ENCODE assay signal across 25 cellular contexts in genomic region chr11:28461338-28461737, GRCh38.
A peak's percentile ranks its signal among the peaks of the same experiment; 100 is the strongest.
DNase-seq lines count a peak whose midpoint lies in the region; ATAC-seq and TF ChIP-seq lines count a peak whose summit lies in the region.
"Had no signal": no experiment of that assay in that cellular context is flagged by ENCODE, and none has a peak within 500 bp of the region (broad histone marks: within the 10 kb centered on the region; RNA-seq: fewer than 3 reads in every experiment).

No MANE protein-coding gene starts in this region.

- no peaks in the 10 kb centered on the region for H3K27me3 ChIP-seq in gastroesophageal sphincter
- H3K27me3 ChIP-seq: body of pancreas, gastrocnemius medialis, suprapubic skin had no signal

- H3K4me1 ChIP-seq in gastroesophageal sphincter = no peaks in the 10 kb centered on the region
- H3K4me1 ChIP-seq: body of pancreas, gastrocnemius medialis, lower lobe of right lung, prostate gland, suprapubic skin had no signal

- peak overlapping the region; percentile 2; the same call in 1 of the 2 replicates for H3K4me3 Mint-ChIP-seq in HFFc6
- H3K4me3 Mint-ChIP-seq in progenitor cell of endocrine pancreas (ENCODE audit: low read depth) = no peak overlapping the region
- H3K4me3 Mint-ChIP-seq: activated naive CD8-positive, alpha-beta T cell; CD4-positive, alpha-beta T cell; neural crest cell had no signal

- H3K4me1 Mint-ChIP-seq in HFFc6 (ENCODE audit: low read depth) = peaks cover 59% of the 10 kb centered on the region
- H3K4me1 Mint-ChIP-seq in progenitor cell of endocrine pancreas (ENCODE audit: low read depth) = no peaks in the 10 kb centered on the region
- H3K4me1 Mint-ChIP-seq: neural crest cell had no signal

- 38 to 46% methylated on average over 1 of the region's 1 CpG for WGBS in gastroesophageal sphincter (ENCODE audit: low coverage in 1 of 2), 2 donors

- TF ChIP-seq CTCF in AG09309 (IDR thresholded peaks at IDR 0.05; ENCODE audit: control insufficient read depth, insufficient read depth, low read depth, low read length, missing control alignments) (no peak), HFFc6 (IDR thresholded peaks at IDR 0.05) (no peak), choroid plexus epithelial cell (conservative IDR thresholded peaks at IDR 0.05; ENCODE audit: low read depth, low read length) (no peak), gastroesophageal sphincter (IDR thresholded peaks at IDR 0.05) (no peak), RWPE1 (conservative IDR thresholded peaks at IDR 0.05; ENCODE audit: low read depth) (no peak), progenitor cell of endocrine pancreas (IDR thresholded peaks at IDR 0.05; ENCODE audit: unreplicated experiment) (no peak)

- peak; percentile 41 for ATAC-seq in gastroesophageal sphincter
- ATAC-seq in GM19452 (IDR thresholded peaks at IDR 0.05; ENCODE audit: unreplicated experiment) = no peak
- ATAC-seq: body of pancreas, gastrocnemius medialis, lower lobe of right lung, SK-N-SH treated with all-trans-retinoic acid at 6 μM for 48 hours had no signal

- POLR2A ChIA-PET in RWPE1 (lab: Yijun Ruan, JAX; ENCODE audit: low non-redundant PET) = no interaction called here

- H3K27me3 Mint-ChIP-seq in HFFc6 (ENCODE audit: insufficient read depth) (no peaks in the 10 kb centered on the region; the same call in 1 of the 2 replicates), progenitor cell of endocrine pancreas (no peaks in the 10 kb centered on the region)
- H3K27me3 Mint-ChIP-seq: activated naive CD8-positive, alpha-beta T cell; CD4-positive, alpha-beta T cell had no signal

- H3K9me3 Mint-ChIP-seq in HFFc6 (no peaks in the 10 kb centered on the region), progenitor cell of endocrine pancreas (ENCODE audit: low read depth) (peaks cover 3% of the 10 kb centered on the region)
- H3K9me3 Mint-ChIP-seq: activated T-helper 2 cell treated with anti-CD3 and anti-CD28 coated beads, Interferon-gamma antibody, Interleukin-2, Interleukin-4, amounts not matched to agents 10 μg/mL and 5 μg/mL and 100 μg/mL, durations not matched to agents 14 hours and 24 hours and 36 hours had no signal

- no peak for TF ChIP-seq POLR2A in gastroesophageal sphincter (IDR thresholded peaks at IDR 0.05)

- H3K36me3 Mint-ChIP-seq in HFFc6 (ENCODE audit: low read depth) (no peaks in the 10 kb centered on the region; the same call in 1 of the 2 replicates), progenitor cell of endocrine pancreas (ENCODE audit: insufficient read depth) (no peaks in the 10 kb centered on the region)
- H3K36me3 Mint-ChIP-seq: activated naive CD8-positive, alpha-beta T cell had no signal

- TF ChIP-seq EP300 in gastroesophageal sphincter (IDR thresholded peaks at IDR 0.05) = no peak

- H3K27ac Mint-ChIP-seq in HFFc6 (peak overlapping the region; percentile 2; the same call in 1 of the 2 replicates), progenitor cell of endocrine pancreas (no peak overlapping the region)
- H3K27ac Mint-ChIP-seq: activated naive CD8-positive, alpha-beta T cell; activated T-helper 2 cell treated with anti-CD3 and anti-CD28 coated beads, Interferon-gamma antibody, Interleukin-2, Interleukin-4, amounts not matched to agents 10 μg/mL and 5 μg/mL and 100 μg/mL, durations not matched to agents 14 hours and 24 hours and 36 hours; CD4-positive, alpha-beta T cell had no signal

- H3K9me3 ChIP-seq in gastroesophageal sphincter = no peaks in the 10 kb centered on the region
- H3K9me3 ChIP-seq: body of pancreas, gastrocnemius medialis, prostate gland, suprapubic skin had no signal

- H3K36me3 ChIP-seq in gastroesophageal sphincter = no peaks in the 10 kb centered on the region
- H3K36me3 ChIP-seq: gastrocnemius medialis, lower lobe of right lung, prostate gland, suprapubic skin had no signal

- CTCF ChIA-PET in RWPE1 (lab: Yijun Ruan, JAX) = no interaction called here

- DNase-seq in AG09309 (ENCODE audit: low read depth) = peak; percentile 41
- peak; percentile 36 for DNase-seq in HFFc6
- DNase-seq in choroid plexus epithelial cell (ENCODE audit: low read depth) = peak; percentile 54
- no peak for DNase-seq in RWPE1 (ENCODE audit: low spot score)
- DNase-seq in progenitor cell of endocrine pancreas (ENCODE audit: low spot score, unreplicated experiment) = no peak
- no peak for DNase-seq in HT-29 (ENCODE audit: low spot score)
- DNase-seq: body of pancreas; CD4-positive, alpha-beta T cell; DMS 273 treated with DMSO at 0.1 percent for 48 hours; gastrocnemius medialis; lower lobe of right lung; NCI-H1105 treated with DMSO at 0.1 percent for 48 hours; NCI-H2081 treated with DMSO at 0.1 percent for 48 hours; NCI-H524; stimulated activated CD4-positive, alpha-beta T cell treated with anti-CD3 and anti-CD28 coated beads, Interleukin-1b, Interleukin-23, amount 100 ng/mL, for 48 hours had no signal

- H3K27ac ChIP-seq in gastroesophageal sphincter (no peak overlapping the region), RWPE1 (no peak overlapping the region)
- H3K27ac ChIP-seq: body of pancreas, coronary artery, gastrocnemius medialis, lower lobe of right lung, prostate gland, skin epidermis, suprapubic skin had no signal

- H3K4me3 ChIP-seq in AG09309 (ENCODE audit: control insufficient read depth, low read depth, low read length) (no peak overlapping the region), choroid plexus epithelial cell (ENCODE audit: low read depth, low read length) (no peak overlapping the region), gastroesophageal sphincter (no peak overlapping the region)
- H3K4me3 ChIP-seq: body of pancreas, coronary artery, gastrocnemius medialis, lower lobe of right lung, prostate gland, skin epidermis, suprapubic skin had no signal

Comparison
In these comparisons a context has a peak if more than half of its experiments do, and no peak if none do; other contexts are left out.
1. DNase-seq: peak in AG09309 (single experiment), HFFc6 (single experiment) and choroid plexus epithelial cell (single experiment); none in RWPE1 (single experiment), progenitor cell of endocrine pancreas (single experiment) and HT-29 (single experiment).